1 cellular context compared by ENCODE assay signal in genomic region chr2:229196448-229196847, GRCh38.
TF ChIP-seq lines count a peak whose summit lies in the region.

No MANE protein-coding gene starts in this region.

TF ChIP-seq in HepG2, 621 proteins besides CTCF, POLR2A, EP300 and RAD21 (continued from another document):
- TF ChIP-seq RBM22 (optimal IDR thresholded peaks at IDR 0.05; ENCODE audit: low read length) (no peak), GABPB1 (CRISPR knock-in tag; IDR thresholded peaks at IDR 0.05) (no peak)
TF ChIP-seq in HepG2: peak in this region for 0.
